In the genomic region with DNA sequence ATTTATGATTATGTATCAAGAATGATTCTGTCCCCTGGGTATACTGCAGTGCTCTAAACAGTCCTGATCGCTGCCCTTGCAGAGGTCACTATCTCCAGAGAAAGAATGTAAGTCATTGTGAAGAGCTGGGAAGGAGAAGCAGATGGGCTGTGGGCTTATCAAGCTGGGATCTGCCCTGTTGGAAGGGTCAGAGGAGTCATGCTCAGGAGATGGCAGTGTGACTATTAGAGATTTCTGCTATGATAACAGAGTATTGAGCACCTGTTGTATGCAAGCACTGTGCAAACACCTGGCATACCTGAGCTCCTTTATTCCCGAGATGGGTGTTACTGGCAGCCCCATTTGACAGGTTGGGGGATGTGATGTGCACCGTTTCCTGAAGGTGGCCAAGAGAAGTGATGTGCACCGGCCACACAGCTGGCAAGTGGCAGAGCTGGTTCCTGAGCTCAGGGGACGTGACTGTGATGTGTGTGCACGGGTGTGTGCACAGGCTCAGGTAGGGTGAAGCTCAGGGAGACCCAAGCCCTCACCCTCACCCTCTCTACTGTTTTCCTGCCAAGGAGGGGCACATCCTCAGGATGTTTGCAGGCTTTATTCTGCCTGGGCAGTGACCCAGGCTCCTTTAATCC, we compare ENCODE assay signal across 25 cellular contexts. TPM values are rescaled to one million over a fixed set of nuclear protein-coding genes. Genes with fewer than 3 reads are reported as not detected.
DNase-seq lines count a peak whose midpoint lies in the region; ATAC-seq and TF ChIP-seq lines count a peak whose summit lies in the region.
"Had no signal": no experiment of that assay in that cellular context is flagged by ENCODE, and none has a peak within 500 bp of the region (broad histone marks: within the 10 kb centered on the region; RNA-seq: fewer than 3 reads in every experiment).

No MANE protein-coding gene starts in this region.

- H3K79me2 ChIP-seq in mesendoderm (ENCODE audit: control insufficient read depth, insufficient read depth, low read length) = peaks cover 4% of the 10 kb centered on the region

- no peak overlapping the region for H3K4me3 ChIP-seq in mesendoderm (ENCODE audit: low read length)
- H3K4me3 ChIP-seq: Peyer's patch, right atrium auricular region, tibial artery had no signal

- TF ChIP-seq CTCF in 22Rv1 (IDR thresholded peaks at IDR 0.05) (no peak), WTC11 (IDR thresholded peaks at IDR 0.05) (no peak)

- no peak overlapping the region for H3K18ac ChIP-seq in mesendoderm (ENCODE audit: low read length)

- DNase-seq in WTC11 (ENCODE audit: low spot score) = no peak
- DNase-seq in mesendoderm = peak; percentile 57
- no peak for DNase-seq in caudate nucleus (lab: John Stamatoyannopoulos, UW)
- DNase-seq in MV-4-11 (lab: John Stamatoyannopoulos, UW) = no peak
- no peak for DNase-seq in COLO829 (ENCODE audit: low spot score)
- DNase-seq in NOMO-1 treated with DMSO at 0.1 percent for 48 hours (lab: John Stamatoyannopoulos, UW; ENCODE audit: unreplicated experiment) = no peak
- DNase-seq: activated CD4-positive, alpha-beta T cell treated with anti-CD3 and anti-CD28 coated beads for 36 hours; activated CD8-positive, alpha-beta memory T cell treated with anti-CD3 and anti-CD28 coated beads, Interleukin-2, amount 10 ng/mL, durations not matched to agents 7 days and 5 days; DMS79 treated with DMSO at 0.1 percent for 48 hours; HCEC 1CT; head of caudate nucleus; KG1; NCI-H1092 treated with DMSO at 0.1 percent for 48 hours; NCI-H748 treated with DMSO at 0.1 percent for 48 hours; Peyer's patch; SK-N-SH; stimulated activated CD4-positive, alpha-beta T cell treated with anti-CD3 and anti-CD28 coated beads, Interleukin-15, amount 100 ng/mL, for 24 hours; stimulated activated naive CD4-positive, alpha-beta T cell; T1000; tibial artery had no signal

- H3K36me3 ChIP-seq in mesendoderm (ENCODE audit: control insufficient read depth, insufficient read depth, low read length) = no peaks in the 10 kb centered on the region
- H3K36me3 ChIP-seq: Peyer's patch, right atrium auricular region, tibial artery had no signal

- no peak overlapping the region for H3K27ac Mint-ChIP-seq in WTC11
- H3K27ac Mint-ChIP-seq: activated CD4-positive, alpha-beta T cell treated with anti-CD3 and anti-CD28 coated beads for 36 hours; activated CD8-positive, alpha-beta memory T cell treated with anti-CD3 and anti-CD28 coated beads, Interleukin-2, amount 10 ng/mL, durations not matched to agents 7 days and 5 days; activated T-helper 2 cell treated with anti-CD3 and anti-CD28 coated beads, Interferon-gamma antibody, Interleukin-2, Interleukin-4, amounts not matched to agents 10 μg/mL and 5 μg/mL and 100 μg/mL, durations not matched to agents 14 hours and 24 hours and 36 hours; CD14-positive monocyte had no signal

- peak overlapping the region; percentile 100 for H3K27ac ChIP-seq in 22Rv1
- H3K27ac ChIP-seq in mesendoderm (ENCODE audit: low read depth, low read length) = no peak overlapping the region
- no peak overlapping the region for H3K27ac ChIP-seq in caudate nucleus (ENCODE audit: low read depth, low read length)
- H3K27ac ChIP-seq: Peyer's patch, right atrium auricular region, tibial artery had no signal

- peaks cover 66% of the 10 kb centered on the region for H3K4me1 Mint-ChIP-seq in WTC11
- H3K4me1 Mint-ChIP-seq: activated CD4-positive, alpha-beta T cell treated with anti-CD3 and anti-CD28 coated beads for 36 hours; activated CD8-positive, alpha-beta memory T cell treated with anti-CD3 and anti-CD28 coated beads, Interleukin-2, amount 10 ng/mL, durations not matched to agents 7 days and 5 days; CD14-positive monocyte had no signal

- no peak overlapping the region for H2BK15ac ChIP-seq in mesendoderm (replicated peaks; ENCODE audit: low read depth)

- no peak overlapping the region for H3K23ac ChIP-seq in mesendoderm (ENCODE audit: low read length)

- H3K4me1 ChIP-seq in mesendoderm (ENCODE audit: control insufficient read depth, low read depth, low read length) = peaks cover 4% of the 10 kb centered on the region
- H3K4me1 ChIP-seq: right atrium auricular region had no signal

- H3K4ac ChIP-seq in mesendoderm (ENCODE audit: low read depth, low read length) = no peak overlapping the region

- no peak overlapping the region for H3K9ac ChIP-seq in mesendoderm (ENCODE audit: low read length)
- H3K9ac ChIP-seq: SK-N-SH had no signal

- WGBS in mesendoderm (ENCODE audit: extremely low coverage, insufficient coverage, low lambda C conversion rate) = no CpG with 5 or more reads among the region's 6 CpGs

- no peak overlapping the region for H4K5ac ChIP-seq in mesendoderm (ENCODE audit: low read length)

- H3K4me2 ChIP-seq in mesendoderm (ENCODE audit: low read length) = no peak overlapping the region
- H3K4me2 ChIP-seq: SK-N-SH had no signal

- no peak overlapping the region for H2BK120ac ChIP-seq in mesendoderm (ENCODE audit: low read depth, low read length)

- ATAC-seq in GM19452 (IDR thresholded peaks at IDR 0.05; ENCODE audit: unreplicated experiment) (peak; percentile 17), WTC11 (0 out of 2 replicates have a peak, but pooled peaks have one; percentile 7)
- ATAC-seq: activated CD4-positive, alpha-beta T cell treated with anti-CD3 and anti-CD28 coated beads for 36 hours; activated CD8-positive, alpha-beta memory T cell treated with anti-CD3 and anti-CD28 coated beads, Interleukin-2, amount 10 ng/mL, durations not matched to agents 7 days and 5 days had no signal

- H4K8ac ChIP-seq in mesendoderm (ENCODE audit: low read depth, low read length) = no peak overlapping the region

- H3K4me3 Mint-ChIP-seq in WTC11 = no peak overlapping the region
- H3K4me3 Mint-ChIP-seq: activated CD4-positive, alpha-beta T cell treated with anti-CD3 and anti-CD28 coated beads for 36 hours; activated CD8-positive, alpha-beta memory T cell treated with anti-CD3 and anti-CD28 coated beads, Interleukin-2, amount 10 ng/mL, durations not matched to agents 7 days and 5 days; CD14-positive monocyte had no signal

- H3K79me1 ChIP-seq in mesendoderm (ENCODE audit: low read length) = peaks cover 6% of the 10 kb centered on the region

- CTCF ChIA-PET in WTC11 (lab: Charles Lee) = interaction anchor here (0.6 to 1.7 kb wide), 9 partner anchors 9 to 91 kb away, joined by 3 to 10 read pairs (median 5); a partner anchor contains a TSS

- H3K27me3 Mint-ChIP-seq in WTC11 (ENCODE audit: low read depth) = no peaks in the 10 kb centered on the region

- no peak overlapping the region for H2AK5ac ChIP-seq in mesendoderm (ENCODE audit: low read length)

- no peaks in the 10 kb centered on the region for H3K27me3 ChIP-seq in mesendoderm (ENCODE audit: insufficient read depth, low read length, poor library complexity)
- H3K27me3 ChIP-seq: Peyer's patch, right atrium auricular region had no signal

- H3K36me3 Mint-ChIP-seq in WTC11 = peaks cover 7% of the 10 kb centered on the region
- H3K36me3 Mint-ChIP-seq: activated CD8-positive, alpha-beta memory T cell treated with anti-CD3 and anti-CD28 coated beads, Interleukin-2, amount 10 ng/mL, durations not matched to agents 7 days and 5 days; CD14-positive monocyte had no signal

- POLR2A ChIA-PET in WTC11 (lab: Charles Lee) = interaction anchor here (1.0 to 1.2 kb wide), 2 partner anchors 13 to 56 kb away, joined by 3 to 4 read pairs; no protein-coding TSS in a partner anchor

- H3K9me3 Mint-ChIP-seq in WTC11 = no peaks in the 10 kb centered on the region
- H3K9me3 Mint-ChIP-seq: activated T-helper 2 cell treated with anti-CD3 and anti-CD28 coated beads, Interferon-gamma antibody, Interleukin-2, Interleukin-4, amounts not matched to agents 10 μg/mL and 5 μg/mL and 100 μg/mL, durations not matched to agents 14 hours and 24 hours and 36 hours had no signal

- H3K56ac ChIP-seq in mesendoderm (ENCODE audit: low read length) = no peak overlapping the region

- H2BK5ac ChIP-seq in mesendoderm (ENCODE audit: low read length) = no peak overlapping the region

TF ChIP-seq in WTC11, 78 proteins besides CTCF, POLR2A, EP300 and RAD21:
- TF ChIP-seq ZNF396 (CRISPR knock-in tag; IDR thresholded peaks at IDR 0.05; ENCODE audit: borderline replicate concordance) = no peak
- TF ChIP-seq, protein P1, sequence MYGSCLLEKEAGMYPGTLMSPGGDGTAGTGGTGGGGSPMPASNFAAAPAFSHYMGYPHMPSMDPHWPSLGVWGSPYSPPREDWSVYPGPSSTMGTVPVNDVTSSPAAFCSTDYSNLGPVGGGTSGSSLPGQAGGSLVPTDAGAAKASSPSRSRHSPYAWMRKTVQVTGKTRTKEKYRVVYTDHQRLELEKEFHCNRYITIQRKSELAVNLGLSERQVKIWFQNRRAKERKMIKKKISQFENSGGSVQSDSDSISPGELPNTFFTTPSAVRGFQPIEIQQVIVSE (CRISPR knock-in tag; IDR thresholded peaks at IDR 0.05; ENCODE audit: borderline replicate concordance) = no peak
- no peak for TF ChIP-seq IRF2 (CRISPR knock-in tag; IDR thresholded peaks at IDR 0.05; ENCODE audit: borderline replicate concordance, low read depth)
- TF ChIP-seq NFE2L1 (CRISPR knock-in tag; IDR thresholded peaks at IDR 0.05) = no peak
- TF ChIP-seq NR1H2 (CRISPR knock-in tag; IDR thresholded peaks at IDR 0.05) = no peak
- TF ChIP-seq CBFB (CRISPR knock-in tag; IDR thresholded peaks at IDR 0.05; ENCODE audit: low read depth) = no peak
- no peak for TF ChIP-seq ZNF423 (CRISPR knock-in tag; IDR thresholded peaks at IDR 0.05)
- TF ChIP-seq, protein P2, sequence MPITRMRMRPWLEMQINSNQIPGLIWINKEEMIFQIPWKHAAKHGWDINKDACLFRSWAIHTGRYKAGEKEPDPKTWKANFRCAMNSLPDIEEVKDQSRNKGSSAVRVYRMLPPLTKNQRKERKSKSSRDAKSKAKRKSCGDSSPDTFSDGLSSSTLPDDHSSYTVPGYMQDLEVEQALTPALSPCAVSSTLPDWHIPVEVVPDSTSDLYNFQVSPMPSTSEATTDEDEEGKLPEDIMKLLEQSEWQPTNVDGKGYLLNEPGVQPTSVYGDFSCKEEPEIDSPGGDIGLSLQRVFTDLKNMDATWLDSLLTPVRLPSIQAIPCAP (CRISPR knock-in tag; IDR thresholded peaks at IDR 0.05) = no peak
- no peak for TF ChIP-seq ESRRA (CRISPR knock-in tag; IDR thresholded peaks at IDR 0.05; ENCODE audit: borderline replicate concordance)
- TF ChIP-seq, protein P3, sequence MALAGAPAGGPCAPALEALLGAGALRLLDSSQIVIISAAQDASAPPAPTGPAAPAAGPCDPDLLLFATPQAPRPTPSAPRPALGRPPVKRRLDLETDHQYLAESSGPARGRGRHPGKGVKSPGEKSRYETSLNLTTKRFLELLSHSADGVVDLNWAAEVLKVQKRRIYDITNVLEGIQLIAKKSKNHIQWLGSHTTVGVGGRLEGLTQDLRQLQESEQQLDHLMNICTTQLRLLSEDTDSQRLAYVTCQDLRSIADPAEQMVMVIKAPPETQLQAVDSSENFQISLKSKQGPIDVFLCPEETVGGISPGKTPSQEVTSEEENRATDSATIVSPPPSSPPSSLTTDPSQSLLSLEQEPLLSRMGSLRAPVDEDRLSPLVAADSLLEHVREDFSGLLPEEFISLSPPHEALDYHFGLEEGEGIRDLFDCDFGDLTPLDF (CRISPR knock-in tag; IDR thresholded peaks at IDR 0.05) = no peak

RNA-seq across cellular contexts. Expression of a gene that starts 56.5 kb away (rescaled TPM):
- total RNA-seq in WTC11 (2021) = 29.1 to 48.4 TPM (median 31.6 TPM) in 3 replicates
- 23.3 TPM for polyA plus RNA-seq in mesendoderm (2013, experiment 1 of 2)
- polyA plus RNA-seq in mesendoderm (2013, experiment 2 of 2) = 24.1 TPM
- polyA plus RNA-seq: CD14-positive monocyte had no signal
